ENCODE assay signal across 8 cellular contexts in genomic region chrX:68196939-68197791, GRCh38.
A peak's percentile ranks its signal among the peaks of the same experiment; 100 is the strongest.
DNase-seq lines count a peak whose midpoint lies in the region; ATAC-seq and TF ChIP-seq lines count a peak whose summit lies in the region.

No MANE protein-coding gene starts in this region.

- no peaks in the 10 kb centered on the region for H3K36me3 Mint-ChIP-seq in Calu3 (ENCODE audit: insufficient read depth, unreplicated experiment)

- no peaks in the 10 kb centered on the region for H3K4me1 ChIP-seq in stomach
- H3K4me1 ChIP-seq in effector memory CD4-positive, alpha-beta T cell (ENCODE audit: control insufficient read depth, insufficient read depth, low read length, poor library complexity, severe bottlenecking), result no peaks in the 10 kb centered on the region

- no peak for TF ChIP-seq EP300 in stomach (IDR thresholded peaks at IDR 0.05)

- BruUV-seq in Calu3 (replicated peaks; lab: Mats Ljungman, UMichigan), result no TSS peak

- H3K27me3 ChIP-seq in brain microvascular endothelial cell (replicated peaks) (no peaks in the 10 kb centered on the region), stomach (no peaks in the 10 kb centered on the region)
- H3K27me3 ChIP-seq in effector memory CD4-positive, alpha-beta T cell (replicated peaks; ENCODE audit: control insufficient read depth, insufficient read depth, low read length, poor library complexity, severe bottlenecking), result no peaks in the 10 kb centered on the region

- H3K27ac ChIP-seq in brain microvascular endothelial cell, result no peak overlapping the region
- no peak overlapping the region for H3K27ac ChIP-seq in stomach
- H3K27ac ChIP-seq in effector memory CD4-positive, alpha-beta T cell (ENCODE audit: insufficient read depth, low read length, poor library complexity, severe bottlenecking), result no peak overlapping the region

- intact Hi-C loops in Calu3 (cut with micrococcal nuclease; ENCODE audit: unreplicated experiment) (loop anchor here (1.0 to 2.0 kb wide), 4 partner anchors 265 to 610 kb away; no protein-coding TSS in a partner anchor), stomach (cut with DNase I; ENCODE audit: low total_unique reads) (loop anchor here (10.0 kb wide), 1 partner anchor 518 kb away; no protein-coding TSS in a partner anchor)

- in situ Hi-C loops in brain microvascular endothelial cell (cut with HindIII; ENCODE audit: low pct_ligation_motif_present, low sequenced_read_pairs), result no loop called here

- H3K27ac Mint-ChIP-seq in Calu3 (ENCODE audit: unreplicated experiment), result no peak overlapping the region

- H3K36me3 ChIP-seq in brain microvascular endothelial cell (replicated peaks) (no peaks in the 10 kb centered on the region), stomach (peaks cover 0 to 10% (median 7%) of the 10 kb centered on the region in 4 donors)
- no peaks in the 10 kb centered on the region for H3K36me3 ChIP-seq in effector memory CD4-positive, alpha-beta T cell (ENCODE audit: control insufficient read depth, insufficient read depth, low read length)

- CTCF ChIA-PET in Calu3 (lab: Charles Lee), result interaction anchor here (0.5 to 1.7 kb wide), 11 partner anchors 14 to 513 kb away, joined by 3 to 22 read pairs (median 5); no protein-coding TSS in a partner anchor

- WGBS in stomach, 5 donors, result 48 to 63% (median 58%) methylated on average over 5 of the region's 5 CpGs

- TF ChIP-seq POLR2A in stomach (IDR thresholded peaks at IDR 0.05), result no peak

- H3K9me3 Mint-ChIP-seq in Calu3 (ENCODE audit: low read depth, unreplicated experiment), result no peaks in the 10 kb centered on the region

- peak; percentile 81 for ATAC-seq in GM18519 (IDR thresholded peaks at IDR 0.05; ENCODE audit: low FRiP score, unreplicated experiment)
- ATAC-seq in HG03342 (IDR thresholded peaks at IDR 0.05; ENCODE audit: unreplicated experiment), result peak; percentile 87

- H3K4me3 ChIP-seq in brain microvascular endothelial cell (ENCODE audit: low read depth, low read length), result no peak overlapping the region
- no peak overlapping the region for H3K4me3 ChIP-seq in stomach
- no peak overlapping the region for H3K4me3 ChIP-seq in effector memory CD4-positive, alpha-beta T cell (ENCODE audit: insufficient read depth, low read depth, low read length, poor library complexity, severe bottlenecking)

- no peaks in the 10 kb centered on the region for H3K27me3 Mint-ChIP-seq in Calu3 (ENCODE audit: unreplicated experiment)

- no peak overlapping the region for H3K4me3 Mint-ChIP-seq in Calu3 (ENCODE audit: low read depth, unreplicated experiment)

- no peaks in the 10 kb centered on the region for H3K4me1 Mint-ChIP-seq in Calu3 (ENCODE audit: low read depth, unreplicated experiment)

- no peak for TF ChIP-seq CTCF in Calu3 (IDR thresholded peaks at IDR 0.05; ENCODE audit: unreplicated experiment)
- TF ChIP-seq CTCF in brain microvascular endothelial cell (IDR thresholded peaks at IDR 0.05; ENCODE audit: low read depth, low read length, missing control alignments), result peak; percentile 72
- TF ChIP-seq CTCF in stomach (IDR thresholded peaks at IDR 0.05), result peak in 5 of 7 experiments; percentile 34 to 73 (median 54)

- DNase-seq in Calu3 (peak; percentile 56), NCI-H774 (lab: John Stamatoyannopoulos, UW) (peak; percentile 27), brain microvascular endothelial cell (peak; percentile 34), islet precursor cell (peak; percentile 58), stomach (no peak)
- DNase-seq in effector memory CD4-positive, alpha-beta T cell, result no peak

- no peaks in the 10 kb centered on the region for H3K9me3 ChIP-seq in stomach
- H3K9me3 ChIP-seq in effector memory CD4-positive, alpha-beta T cell (ENCODE audit: control insufficient read depth, low read length), result no peaks in the 10 kb centered on the region

Comparison
In these comparisons a context has a peak if more than half of its experiments do, and no peak if none do; other contexts are left out.
1. DNase-seq: peak in Calu3 (single experiment), NCI-H774 (single experiment), brain microvascular endothelial cell (single experiment) and islet precursor cell (single experiment); none in stomach (single experiment) and effector memory CD4-positive, alpha-beta T cell (0 of 3).